28 cellular contexts compared by ENCODE assay signal in the genomic region with DNA sequence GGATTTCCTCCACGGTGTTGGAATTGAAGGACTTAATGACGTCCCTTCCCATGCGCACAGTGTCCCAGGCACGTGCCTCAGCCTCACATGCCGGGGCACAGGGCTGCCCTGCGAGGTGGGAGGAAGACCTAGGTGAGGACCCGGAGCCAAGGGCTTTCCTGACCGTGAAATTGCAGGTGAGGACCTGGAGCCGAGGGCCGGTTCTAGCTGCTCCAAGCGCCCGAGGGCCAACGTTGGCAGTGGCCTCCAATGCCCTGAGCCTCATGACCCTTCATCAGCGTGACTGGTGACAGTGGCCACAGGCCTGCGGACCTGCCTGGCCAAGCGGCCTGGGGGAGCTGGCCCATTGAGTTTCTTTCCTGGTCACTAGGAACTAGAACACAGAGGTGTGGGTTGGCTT.
"Had no signal": no experiment of that assay in that cellular context is flagged by ENCODE, and none has a peak within 500 bp of the region (broad histone marks: within the 10 kb centered on the region; RNA-seq: fewer than 3 reads in every experiment).

No MANE protein-coding gene starts in this region.

- H3K4me1 ChIP-seq: colonic mucosa, esophagus muscularis mucosa, foreskin keratinocyte, gastroesophageal sphincter, heart left ventricle, heart right ventricle had no signal

- H3K4me3 ChIP-seq: colonic mucosa, coronary artery, dorsolateral prefrontal cortex, esophagus muscularis mucosa, esophagus squamous epithelium, gastrocnemius medialis, gastroesophageal sphincter, heart left ventricle, heart right ventricle had no signal

- FAIRE-seq: colon, endometrium, endothelial cell of umbilical vein, frontal cortex had no signal

- H3K4me3 Mint-ChIP-seq: dendritic cell treated with granulocyte-macrophage colony-stimulating factor and Interleukin-4, amounts not matched to agents 40 ng/mL and 50 ng/mL, for 4 days; effector memory CD8-positive, alpha-beta T cell; endodermal cell had no signal

- H3K27me3 ChIP-seq: colonic mucosa, dorsolateral prefrontal cortex, esophagus squamous epithelium, foreskin keratinocyte, gastrocnemius medialis, gastroesophageal sphincter had no signal

- H3K4me1 Mint-ChIP-seq: endodermal cell had no signal

- H3K27ac Mint-ChIP-seq: dendritic cell treated with granulocyte-macrophage colony-stimulating factor and Interleukin-4, amounts not matched to agents 40 ng/mL and 50 ng/mL, for 4 days; effector memory CD8-positive, alpha-beta T cell; endodermal cell had no signal

- DNase-seq: colonic mucosa; cortex of kidney; dermis blood vessel endothelial cell; dorsolateral prefrontal cortex; effector CD4-positive, alpha-beta T cell; effector CD8-positive, alpha-beta T cell; effector memory CD4-positive, alpha-beta T cell; effector memory CD8-positive, alpha-beta T cell; endodermal cell; erythroblast; esophagus squamous epithelium; foreskin fibroblast; foreskin keratinocyte; foreskin melanocyte; gastrocnemius medialis; glutamatergic neuron; head of caudate nucleus; heart left ventricle; heart right ventricle had no signal

- H3K9me3 Mint-ChIP-seq: dendritic cell treated with granulocyte-macrophage colony-stimulating factor and Interleukin-4, amounts not matched to agents 40 ng/mL and 50 ng/mL, for 4 days; endodermal cell had no signal

- H3K9me3 ChIP-seq: colonic mucosa, esophagus muscularis mucosa, esophagus squamous epithelium, gastrocnemius medialis, gastroesophageal sphincter, heart left ventricle, heart right ventricle had no signal

- H3K36me3 ChIP-seq: colonic mucosa, esophagus muscularis mucosa, esophagus squamous epithelium, gastrocnemius medialis, gastroesophageal sphincter, heart left ventricle, heart right ventricle had no signal

- H3K27ac ChIP-seq: colonic mucosa, coronary artery, dorsolateral prefrontal cortex, epithelial cell of prostate, esophagus muscularis mucosa, esophagus squamous epithelium, foreskin keratinocyte, gastrocnemius medialis, gastroesophageal sphincter, heart left ventricle, heart right ventricle had no signal
